Comparison of ENCODE assay signal across 7 cellular contexts in the genomic region with DNA sequence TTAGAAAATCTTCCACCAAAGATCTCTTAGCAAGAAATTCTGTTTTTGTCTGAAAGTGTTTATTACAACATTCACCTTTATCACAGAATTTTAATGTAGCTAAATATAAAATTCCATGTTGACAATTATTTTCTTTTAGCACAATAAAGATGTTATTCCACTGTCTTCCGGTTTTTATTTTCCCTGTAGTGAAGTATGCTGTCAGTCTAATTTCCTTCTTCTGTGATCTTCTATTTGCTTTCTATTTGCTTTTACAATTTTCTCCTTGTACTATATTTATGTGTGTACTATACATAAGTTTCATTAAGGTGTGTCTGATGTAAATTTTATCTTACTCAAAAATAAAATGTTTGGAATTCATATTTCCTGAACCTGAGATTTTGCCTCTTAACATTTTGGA.
"Had no signal": no experiment of that assay in that cellular context is flagged by ENCODE, and none has a peak within 500 bp of the region (broad histone marks: within the 10 kb centered on the region; RNA-seq: fewer than 3 reads in every experiment).

No MANE protein-coding gene starts in this region.

- DNase-seq: IMR-90, KBM-7, KG1 had no signal

- H3K36me3 Mint-ChIP-seq: IgD-negative memory B cell had no signal

- H3K27ac Mint-ChIP-seq: IgD-negative memory B cell had no signal

- ATAC-seq: HepG2 had no signal

- H3K27ac ChIP-seq: HL-60 had no signal

- H3K4me3 Mint-ChIP-seq: IgD-negative memory B cell had no signal

- FAIRE-seq: HepG2, HTR-8/SVneo had no signal
